In the genomic region with DNA sequence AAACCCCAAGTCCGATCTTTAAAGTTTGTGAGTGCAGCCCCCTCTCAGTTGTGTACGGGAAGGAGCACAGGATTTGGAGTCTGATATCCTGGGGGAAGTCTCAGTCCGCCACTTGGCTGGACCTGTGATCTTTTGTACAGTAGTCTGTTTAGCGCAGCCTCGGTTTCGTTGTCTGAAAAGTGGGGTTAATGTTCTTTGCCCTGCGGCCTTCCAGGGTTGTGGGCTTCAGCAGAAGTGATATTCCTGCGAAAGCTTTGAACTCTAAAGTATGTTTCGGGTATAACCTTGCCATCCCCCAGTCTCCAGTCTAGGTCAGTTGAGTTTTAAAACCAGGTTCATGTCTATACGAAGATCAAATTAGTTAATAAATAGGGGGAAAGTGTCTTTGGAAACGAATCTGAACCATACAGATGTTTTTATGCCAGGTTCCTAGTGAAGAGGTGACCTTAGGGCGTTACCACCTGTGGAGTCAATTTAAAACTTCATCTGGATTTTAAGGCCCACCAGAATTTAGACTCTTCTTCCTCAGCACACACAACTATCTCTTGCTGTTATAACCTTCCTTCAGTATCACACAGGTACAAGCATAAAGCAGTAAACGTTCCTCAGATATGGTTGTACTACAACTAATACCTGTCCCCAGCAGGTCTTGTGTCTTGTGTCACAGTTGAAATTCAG, we compare ENCODE assay signal across 1 cellular context.
TF ChIP-seq lines count a peak whose summit lies in the region.

No MANE protein-coding gene starts in this region.

TF ChIP-seq in H1, 55 proteins besides CTCF, POLR2A, EP300 and RAD21:
- TF ChIP-seq SIN3A (conservative IDR thresholded peaks at IDR 0.05 in 1 of 2, IDR thresholded peaks at IDR 0.05 in 1 of 2; ENCODE audit: low read depth in 1 of 2, low read length in 2 of 2): no peak
- TF ChIP-seq, protein P1, sequence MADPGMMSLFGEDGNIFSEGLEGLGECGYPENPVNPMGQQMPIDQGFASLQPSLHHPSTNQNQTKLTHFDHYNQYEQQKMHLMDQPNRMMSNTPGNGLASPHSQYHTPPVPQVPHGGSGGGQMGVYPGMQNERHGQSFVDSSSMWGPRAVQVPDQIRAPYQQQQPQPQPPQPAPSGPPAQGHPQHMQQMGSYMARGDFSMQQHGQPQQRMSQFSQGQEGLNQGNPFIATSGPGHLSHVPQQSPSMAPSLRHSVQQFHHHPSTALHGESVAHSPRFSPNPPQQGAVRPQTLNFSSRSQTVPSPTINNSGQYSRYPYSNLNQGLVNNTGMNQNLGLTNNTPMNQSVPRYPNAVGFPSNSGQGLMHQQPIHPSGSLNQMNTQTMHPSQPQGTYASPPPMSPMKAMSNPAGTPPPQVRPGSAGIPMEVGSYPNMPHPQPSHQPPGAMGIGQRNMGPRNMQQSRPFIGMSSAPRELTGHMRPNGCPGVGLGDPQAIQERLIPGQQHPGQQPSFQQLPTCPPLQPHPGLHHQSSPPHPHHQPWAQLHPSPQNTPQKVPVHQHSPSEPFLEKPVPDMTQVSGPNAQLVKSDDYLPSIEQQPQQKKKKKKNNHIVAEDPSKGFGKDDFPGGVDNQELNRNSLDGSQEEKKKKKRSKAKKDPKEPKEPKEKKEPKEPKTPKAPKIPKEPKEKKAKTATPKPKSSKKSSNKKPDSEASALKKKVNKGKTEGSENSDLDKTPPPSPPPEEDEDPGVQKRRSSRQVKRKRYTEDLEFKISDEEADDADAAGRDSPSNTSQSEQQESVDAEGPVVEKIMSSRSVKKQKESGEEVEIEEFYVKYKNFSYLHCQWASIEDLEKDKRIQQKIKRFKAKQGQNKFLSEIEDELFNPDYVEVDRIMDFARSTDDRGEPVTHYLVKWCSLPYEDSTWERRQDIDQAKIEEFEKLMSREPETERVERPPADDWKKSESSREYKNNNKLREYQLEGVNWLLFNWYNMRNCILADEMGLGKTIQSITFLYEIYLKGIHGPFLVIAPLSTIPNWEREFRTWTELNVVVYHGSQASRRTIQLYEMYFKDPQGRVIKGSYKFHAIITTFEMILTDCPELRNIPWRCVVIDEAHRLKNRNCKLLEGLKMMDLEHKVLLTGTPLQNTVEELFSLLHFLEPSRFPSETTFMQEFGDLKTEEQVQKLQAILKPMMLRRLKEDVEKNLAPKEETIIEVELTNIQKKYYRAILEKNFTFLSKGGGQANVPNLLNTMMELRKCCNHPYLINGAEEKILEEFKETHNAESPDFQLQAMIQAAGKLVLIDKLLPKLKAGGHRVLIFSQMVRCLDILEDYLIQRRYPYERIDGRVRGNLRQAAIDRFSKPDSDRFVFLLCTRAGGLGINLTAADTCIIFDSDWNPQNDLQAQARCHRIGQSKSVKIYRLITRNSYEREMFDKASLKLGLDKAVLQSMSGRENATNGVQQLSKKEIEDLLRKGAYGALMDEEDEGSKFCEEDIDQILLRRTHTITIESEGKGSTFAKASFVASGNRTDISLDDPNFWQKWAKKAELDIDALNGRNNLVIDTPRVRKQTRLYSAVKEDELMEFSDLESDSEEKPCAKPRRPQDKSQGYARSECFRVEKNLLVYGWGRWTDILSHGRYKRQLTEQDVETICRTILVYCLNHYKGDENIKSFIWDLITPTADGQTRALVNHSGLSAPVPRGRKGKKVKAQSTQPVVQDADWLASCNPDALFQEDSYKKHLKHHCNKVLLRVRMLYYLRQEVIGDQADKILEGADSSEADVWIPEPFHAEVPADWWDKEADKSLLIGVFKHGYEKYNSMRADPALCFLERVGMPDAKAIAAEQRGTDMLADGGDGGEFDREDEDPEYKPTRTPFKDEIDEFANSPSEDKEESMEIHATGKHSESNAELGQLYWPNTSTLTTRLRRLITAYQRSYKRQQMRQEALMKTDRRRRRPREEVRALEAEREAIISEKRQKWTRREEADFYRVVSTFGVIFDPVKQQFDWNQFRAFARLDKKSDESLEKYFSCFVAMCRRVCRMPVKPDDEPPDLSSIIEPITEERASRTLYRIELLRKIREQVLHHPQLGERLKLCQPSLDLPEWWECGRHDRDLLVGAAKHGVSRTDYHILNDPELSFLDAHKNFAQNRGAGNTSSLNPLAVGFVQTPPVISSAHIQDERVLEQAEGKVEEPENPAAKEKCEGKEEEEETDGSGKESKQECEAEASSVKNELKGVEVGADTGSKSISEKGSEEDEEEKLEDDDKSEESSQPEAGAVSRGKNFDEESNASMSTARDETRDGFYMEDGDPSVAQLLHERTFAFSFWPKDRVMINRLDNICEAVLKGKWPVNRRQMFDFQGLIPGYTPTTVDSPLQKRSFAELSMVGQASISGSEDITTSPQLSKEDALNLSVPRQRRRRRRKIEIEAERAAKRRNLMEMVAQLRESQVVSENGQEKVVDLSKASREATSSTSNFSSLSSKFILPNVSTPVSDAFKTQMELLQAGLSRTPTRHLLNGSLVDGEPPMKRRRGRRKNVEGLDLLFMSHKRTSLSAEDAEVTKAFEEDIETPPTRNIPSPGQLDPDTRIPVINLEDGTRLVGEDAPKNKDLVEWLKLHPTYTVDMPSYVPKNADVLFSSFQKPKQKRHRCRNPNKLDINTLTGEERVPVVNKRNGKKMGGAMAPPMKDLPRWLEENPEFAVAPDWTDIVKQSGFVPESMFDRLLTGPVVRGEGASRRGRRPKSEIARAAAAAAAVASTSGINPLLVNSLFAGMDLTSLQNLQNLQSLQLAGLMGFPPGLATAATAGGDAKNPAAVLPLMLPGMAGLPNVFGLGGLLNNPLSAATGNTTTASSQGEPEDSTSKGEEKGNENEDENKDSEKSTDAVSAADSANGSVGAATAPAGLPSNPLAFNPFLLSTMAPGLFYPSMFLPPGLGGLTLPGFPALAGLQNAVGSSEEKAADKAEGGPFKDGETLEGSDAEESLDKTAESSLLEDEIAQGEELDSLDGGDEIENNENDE (IDR thresholded peaks at IDR 0.05; ENCODE audit: insufficient replicate concordance, low read length): no peak
- no peak for TF ChIP-seq CHD1 (IDR thresholded peaks at IDR 0.05; ENCODE audit: low read depth, low read length)
- TF ChIP-seq SP4 (IDR thresholded peaks at IDR 0.05; ENCODE audit: low read length): no peak
- TF ChIP-seq CBX5 (IDR thresholded peaks at IDR 0.05; ENCODE audit: low read depth, low read length): no peak
- no peak for TF ChIP-seq TAF7 (optimal IDR thresholded peaks at IDR 0.05; ENCODE audit: borderline replicate concordance, low read depth, low read length)
- TF ChIP-seq CBX8 (IDR thresholded peaks at IDR 0.05; ENCODE audit: borderline replicate concordance, low read depth, low read length): no peak
- no peak for TF ChIP-seq TBP (IDR thresholded peaks at IDR 0.05; ENCODE audit: low read depth, low read length)
- TF ChIP-seq HDAC6 (IDR thresholded peaks at IDR 0.05; ENCODE audit: low read depth, low read length): no peak
- TF ChIP-seq FOSL1 (IDR thresholded peaks at IDR 0.05; ENCODE audit: insufficient read depth, low read depth, low read length): no peak
- TF ChIP-seq KDM1A (IDR thresholded peaks at IDR 0.05; ENCODE audit: borderline replicate concordance, low read length): no peak
- TF ChIP-seq SAP30 (IDR thresholded peaks at IDR 0.05; ENCODE audit: insufficient read depth, insufficient replicate concordance, low read length): no peak
- no peak for TF ChIP-seq CREB1 (IDR thresholded peaks at IDR 0.05)
- TF ChIP-seq, protein P2, sequence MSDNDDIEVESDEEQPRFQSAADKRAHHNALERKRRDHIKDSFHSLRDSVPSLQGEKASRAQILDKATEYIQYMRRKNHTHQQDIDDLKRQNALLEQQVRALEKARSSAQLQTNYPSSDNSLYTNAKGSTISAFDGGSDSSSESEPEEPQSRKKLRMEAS (IDR thresholded peaks at IDR 0.05): no peak
- TF ChIP-seq POU5F1 (IDR thresholded peaks at IDR 0.05; ENCODE audit: low read depth, low read length): no peak
- TF ChIP-seq ASH2L (IDR thresholded peaks at IDR 0.05; ENCODE audit: low read length): no peak
- no peak for TF ChIP-seq RFX5 (IDR thresholded peaks at IDR 0.05; ENCODE audit: borderline replicate concordance, low read depth, low read length)
- TF ChIP-seq CHD2 (IDR thresholded peaks at IDR 0.05; ENCODE audit: low read length): no peak
- no peak for TF ChIP-seq KDM4A (IDR thresholded peaks at IDR 0.05; ENCODE audit: low read depth, low read length, severe bottlenecking)
TF ChIP-seq in H1: peak in this region for 0.
